Comparison of ENCODE assay signal across 4 cellular contexts in genomic region chr11:126973051-126973450, GRCh38.
"Had no signal": no experiment of that assay in that cellular context is flagged by ENCODE, and none has a peak within 500 bp of the region (broad histone marks: within the 10 kb centered on the region; RNA-seq: fewer than 3 reads in every experiment).

No MANE protein-coding gene starts in this region.

- H3K27ac Mint-ChIP-seq: GM23338, H9 had no signal

- H3K4me2 ChIP-seq: GM23338 had no signal

- H2AFZ ChIP-seq: GM23338 had no signal

- H3K4me3 Mint-ChIP-seq: GM23338, H9 had no signal

- H3K4me3 ChIP-seq: GM23338 had no signal

- DNase-seq: H9, HCEC 1CT, IMR-90 had no signal
